12 cellular contexts compared by ENCODE assay signal in the genomic region with DNA sequence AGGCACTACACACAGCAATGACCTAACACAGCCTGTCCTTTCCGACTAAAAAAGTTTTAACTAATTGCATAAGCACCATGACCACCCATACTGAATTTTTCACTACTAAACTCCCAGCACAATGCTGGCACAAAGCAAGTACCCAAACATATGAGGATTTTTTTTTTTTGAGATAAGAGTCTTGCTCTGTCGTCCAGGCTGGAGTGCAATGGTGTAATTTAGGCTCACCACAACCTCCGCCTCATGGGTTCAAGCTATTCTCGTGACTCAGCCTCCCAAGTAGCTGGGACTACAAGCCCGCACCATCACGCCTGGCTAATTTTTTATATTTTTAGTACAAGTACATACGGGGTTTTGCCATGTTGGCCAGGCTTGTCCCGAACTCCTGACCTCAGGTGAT. TPM values are rescaled to one million over a fixed set of nuclear protein-coding genes. Genes with fewer than 3 reads are reported as not detected.
DNase-seq lines count a peak whose midpoint lies in the region; ATAC-seq and TF ChIP-seq lines count a peak whose summit lies in the region.
"Had no signal": no experiment of that assay in that cellular context is flagged by ENCODE, and none has a peak within 500 bp of the region (broad histone marks: within the 10 kb centered on the region; RNA-seq: fewer than 3 reads in every experiment).

No MANE protein-coding gene starts in this region.

- intact Hi-C loops in activated B cell treated with CpG ODN at 0.5 μM for 24 hours (cut with micrococcal nuclease) = loop anchor here (2.0 kb wide), 1 partner anchor 1209 kb away; the partner anchor contains the start of gene CALU

- no peaks in the 10 kb centered on the region for H3K9me2 ChIP-seq in SK-N-SH

- TF ChIP-seq EP300 in SK-N-SH (IDR thresholded peaks at IDR 0.05; ENCODE audit: borderline replicate concordance in 1 of 2, low read depth in 1 of 2, low read length in 1 of 2) = no peak

- H3K9me3 ChIP-seq in SK-N-SH (no peaks in the 10 kb centered on the region), iPS-20b (ENCODE audit: insufficient read depth, low read depth, low read length) (no peaks in the 10 kb centered on the region), stomach smooth muscle (ENCODE audit: control insufficient read depth in 2 of 2, low read length in 2 of 2) (no peaks in the 10 kb centered on the region)

- TF ChIP-seq RAD21 in SK-N-SH (IDR thresholded peaks at IDR 0.05; ENCODE audit: low read length) = no peak

- H3K4me3 Mint-ChIP-seq in activated B cell treated with CpG ODN at 0.5 μM for 24 hours (no peak overlapping the region), progenitor cell of endocrine pancreas (ENCODE audit: low read depth) (no peak overlapping the region)
- H3K4me3 Mint-ChIP-seq: activated CD8-positive, alpha-beta memory T cell treated with anti-CD3 and anti-CD28 coated beads, Interleukin-2, amount 10 ng/mL, durations not matched to agents 7 days and 5 days; central memory CD8-positive, alpha-beta T cell had no signal

- H3K27me3 ChIP-seq in SK-N-SH (ENCODE audit: insufficient read depth) (no peaks in the 10 kb centered on the region), iPS-20b (ENCODE audit: insufficient read depth, low read length) (no peaks in the 10 kb centered on the region), stomach smooth muscle (ENCODE audit: control insufficient read depth in 1 of 2, insufficient read depth in 2 of 2, low read length in 2 of 2) (no peaks in the 10 kb centered on the region)

- CTCF ChIA-PET in SK-N-SH (lab: Yijun Ruan, JAX) = interaction anchor here (0.7 to 5.8 kb wide), 3 partner anchors 63 to 122 kb away, joined by 3 to 35 read pairs (median 4); no protein-coding TSS in a partner anchor
- CTCF ChIA-PET in activated B cell treated with CpG ODN at 0.5 μM for 24 hours (lab: Charles Lee) = interaction anchor here (0.7 kb wide), 1 partner anchor 15 kb away, joined by 3 read pairs; no protein-coding TSS in a partner anchor

- ATAC-seq in SK-N-SH treated with all-trans-retinoic acid at 6 μM for 48 hours (no peak), activated B cell treated with CpG ODN at 0.5 μM for 24 hours (ENCODE audit: low read depth) (no peak), HG03039 (IDR thresholded peaks at IDR 0.05; ENCODE audit: unreplicated experiment) (no peak), HG02970 (IDR thresholded peaks at IDR 0.05; ENCODE audit: low FRiP score, unreplicated experiment) (no peak)
- ATAC-seq: activated CD8-positive, alpha-beta memory T cell treated with anti-CD3 and anti-CD28 coated beads, Interleukin-2, amount 10 ng/mL, durations not matched to agents 7 days and 5 days had no signal

- H3K4me2 ChIP-seq in SK-N-SH = peak overlapping the region; percentile 83

- WGBS in SK-N-SH (ENCODE audit: low lambda C conversion rate) = 92% methylated on average over 8 of the region's 8 CpGs

- DNase-seq in SK-N-SH (no peak), activated B cell treated with CpG ODN at 0.5 μM for 24 hours (no peak), progenitor cell of endocrine pancreas (ENCODE audit: low spot score, unreplicated experiment) (no peak)
- DNase-seq: activated CD8-positive, alpha-beta memory T cell treated with anti-CD3 and anti-CD28 coated beads, Interleukin-2, amount 10 ng/mL, durations not matched to agents 7 days and 5 days; GF-D8; NCI-H2171 treated with DMSO at 0.1 percent for 48 hours had no signal

- no peak for TF ChIP-seq CTCF in SK-N-SH (IDR thresholded peaks at IDR 0.05)
- no peak for TF ChIP-seq CTCF in activated B cell treated with CpG ODN at 0.5 μM for 24 hours (IDR thresholded peaks at IDR 0.05)
- TF ChIP-seq CTCF in progenitor cell of endocrine pancreas (IDR thresholded peaks at IDR 0.05; ENCODE audit: unreplicated experiment) = no peak

- peaks cover 32% of the 10 kb centered on the region for H3F3A ChIP-seq in SK-N-SH (replicated peaks; ENCODE audit: insufficient read depth)

- POLR2A ChIA-PET in SK-N-SH (lab: Yijun Ruan, JAX) = interaction anchor here (0.6 kb wide), 1 partner anchor 1920 kb away, joined by 5 read pairs; no protein-coding TSS in a partner anchor
- POLR2A ChIA-PET in activated B cell treated with CpG ODN at 0.5 μM for 24 hours (lab: Charles Lee) = interaction anchor here (0.6 to 0.7 kb wide), 3 partner anchors 13 to 96 kb away, joined by 3 to 7 read pairs (median 3); no protein-coding TSS in a partner anchor

- H3K27ac Mint-ChIP-seq in activated B cell treated with CpG ODN at 0.5 μM for 24 hours = peak overlapping the region; percentile 53
- no peak overlapping the region for H3K27ac Mint-ChIP-seq in progenitor cell of endocrine pancreas
- H3K27ac Mint-ChIP-seq: activated CD8-positive, alpha-beta memory T cell treated with anti-CD3 and anti-CD28 coated beads, Interleukin-2, amount 10 ng/mL, durations not matched to agents 7 days and 5 days had no signal

- H3K36me3 Mint-ChIP-seq in activated B cell treated with CpG ODN at 0.5 μM for 24 hours (ENCODE audit: low read depth) (peaks cover 31% of the 10 kb centered on the region), progenitor cell of endocrine pancreas (ENCODE audit: insufficient read depth) (peaks cover 14% of the 10 kb centered on the region)

- peaks cover 100% of the 10 kb centered on the region for H3K79me2 ChIP-seq in SK-N-SH (ENCODE audit: insufficient read depth)

- H3K4me3 ChIP-seq in SK-N-SH (ENCODE audit: low read depth in 2 of 2, low read length in 1 of 2) (no peak overlapping the region), iPS-20b (ENCODE audit: low read length) (no peak overlapping the region), stomach smooth muscle (ENCODE audit: low read length in 2 of 2) (peak overlapping the region in 1 of 2 donors; percentile 15)

- peaks cover 12 to 20% of the 10 kb centered on the region in 2 experiments for H3K4me1 ChIP-seq in SK-N-SH (ENCODE audit: control insufficient read depth in 1 of 2, insufficient read depth in 2 of 2, low read depth in 1 of 2, low read length in 1 of 2)
- H3K4me1 ChIP-seq in iPS-20b (ENCODE audit: insufficient read depth, low read length) = peaks cover 17% of the 10 kb centered on the region; the same call in 1 of the 2 replicates
- peaks cover 23% of the 10 kb centered on the region for H3K4me1 ChIP-seq in stomach smooth muscle (ENCODE audit: control insufficient read depth, insufficient read depth, low read length)

- peaks cover 60% of the 10 kb centered on the region for H4K20me1 ChIP-seq in SK-N-SH (ENCODE audit: insufficient read depth)

- peaks cover 3 to 39% of the 10 kb centered on the region in 2 experiments for H3K36me3 ChIP-seq in SK-N-SH (replicated peaks in 1 of 2; ENCODE audit: control insufficient read depth in 1 of 2, insufficient read depth in 2 of 2, low read length in 1 of 2)
- peaks cover 17% of the 10 kb centered on the region; the same call in 1 of the 2 replicates for H3K36me3 ChIP-seq in iPS-20b (ENCODE audit: insufficient read depth, low read depth, low read length)
- no peaks in the 10 kb centered on the region for H3K36me3 ChIP-seq in stomach smooth muscle (ENCODE audit: control insufficient read depth in 2 of 2, insufficient read depth in 2 of 2, low read length in 2 of 2)

- peaks cover 25% of the 10 kb centered on the region for H3K4me1 Mint-ChIP-seq in activated B cell treated with CpG ODN at 0.5 μM for 24 hours
- H3K4me1 Mint-ChIP-seq in progenitor cell of endocrine pancreas (ENCODE audit: low read depth) = peaks cover 11% of the 10 kb centered on the region

- H3K27me3 Mint-ChIP-seq in activated B cell treated with CpG ODN at 0.5 μM for 24 hours = no peaks in the 10 kb centered on the region
- no peaks in the 10 kb centered on the region for H3K27me3 Mint-ChIP-seq in progenitor cell of endocrine pancreas
- H3K27me3 Mint-ChIP-seq: activated CD8-positive, alpha-beta memory T cell treated with anti-CD3 and anti-CD28 coated beads, Interleukin-2, amount 10 ng/mL, durations not matched to agents 7 days and 5 days; central memory CD8-positive, alpha-beta T cell had no signal

- H3K9me3 Mint-ChIP-seq in activated B cell treated with CpG ODN at 0.5 μM for 24 hours (peaks cover 4% of the 10 kb centered on the region), progenitor cell of endocrine pancreas (ENCODE audit: low read depth) (peaks cover 9% of the 10 kb centered on the region)
- H3K9me3 Mint-ChIP-seq: central memory CD8-positive, alpha-beta T cell had no signal

- peak overlapping the region in 1 of 2 experiments; percentile 90; a peak in 1 of 4 replicates for H3K27ac ChIP-seq in SK-N-SH (ENCODE audit: low read depth in 2 of 2, low read length in 1 of 2)
- H3K27ac ChIP-seq in iPS-20b (ENCODE audit: low read length) = no peak overlapping the region
- peak overlapping the region; percentile 93 for H3K27ac ChIP-seq in stomach smooth muscle (ENCODE audit: low read length)

- no peak overlapping the region for H2AFZ ChIP-seq in SK-N-SH (ENCODE audit: low read depth)

- H3K9ac ChIP-seq in SK-N-SH = no peak overlapping the region
- peak overlapping the region; percentile 4; the same call in 1 of the 2 replicates for H3K9ac ChIP-seq in iPS-20b (ENCODE audit: low read depth, low read length)
- H3K9ac ChIP-seq in stomach smooth muscle (ENCODE audit: low read length in 2 of 2) = no peak overlapping the region

TF ChIP-seq in SK-N-SH, 30 proteins besides CTCF, POLR2A, EP300 and RAD21 (continues in another document):
- TF ChIP-seq GABPA (IDR thresholded peaks at IDR 0.05; ENCODE audit: low read depth) (no peak), RCOR1 (IDR thresholded peaks at IDR 0.05; ENCODE audit: low read length) (no peak)
- TF ChIP-seq, protein P1, sequence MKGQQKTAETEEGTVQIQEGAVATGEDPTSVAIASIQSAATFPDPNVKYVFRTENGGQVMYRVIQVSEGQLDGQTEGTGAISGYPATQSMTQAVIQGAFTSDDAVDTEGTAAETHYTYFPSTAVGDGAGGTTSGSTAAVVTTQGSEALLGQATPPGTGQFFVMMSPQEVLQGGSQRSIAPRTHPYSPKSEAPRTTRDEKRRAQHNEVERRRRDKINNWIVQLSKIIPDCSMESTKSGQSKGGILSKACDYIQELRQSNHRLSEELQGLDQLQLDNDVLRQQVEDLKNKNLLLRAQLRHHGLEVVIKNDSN (IDR thresholded peaks at IDR 0.05; ENCODE audit: borderline replicate concordance, low read depth) = no peak

TF ChIP-seq in SK-N-SH treated with all-trans-retinoic acid at 6 μM for 48 hours, 23 proteins besides CTCF, POLR2A, EP300 and RAD21 (continues in another document):
- TF ChIP-seq PPARA (CRISPR knock-in tag; IDR thresholded peaks at IDR 0.05; ENCODE audit: borderline replicate concordance) = no peak
- TF ChIP-seq ZFP30 (CRISPR knock-in tag; IDR thresholded peaks at IDR 0.05) = no peak
- no peak for TF ChIP-seq SNAI2 (CRISPR knock-in tag; IDR thresholded peaks at IDR 0.05)
- TF ChIP-seq ZNF565 (CRISPR knock-in tag; conservative IDR thresholded peaks at IDR 0.05; ENCODE audit: low read depth) = no peak

RNA-seq across cellular contexts. Expression of gene UBE2H, which starts 5.1 kb away (rescaled TPM):
- polyA plus RNA-seq in SK-N-SH (2012; rRNA removed) = 129 and 162 TPM in 2 replicates
- polyA plus RNA-seq in SK-N-SH (2012; cell fraction: cytosol; rRNA removed) = 170 and 186 TPM in 2 replicates
- polyA plus RNA-seq in SK-N-SH (2012; cell fraction: nucleus; rRNA removed) = 118 and 177 TPM in 2 replicates
- total RNA-seq in activated B cell treated with CpG ODN at 0.5 μM for 24 hours (28.8 and 32.6 TPM in 2 replicates), progenitor cell of endocrine pancreas (87.6 and 99.1 TPM in 2 replicates)
